In genomic region chr21:35052786-35053185, GRCh38 we compare ENCODE assay signal across 14 cellular contexts.
"Had no signal": no experiment of that assay in that cellular context is flagged by ENCODE, and none has a peak within 500 bp of the region (broad histone marks: within the 10 kb centered on the region; RNA-seq: fewer than 3 reads in every experiment).

No MANE protein-coding gene starts in this region.

- H3K36me3 ChIP-seq: heart right ventricle, neural progenitor cell, SJCRH30, upper lobe of left lung had no signal

- H3K27ac ChIP-seq: foreskin keratinocyte, neural progenitor cell, parathyroid adenoma had no signal

- DNase-seq: activated CD4-positive, alpha-beta T cell treated with anti-CD3 and anti-CD28 coated beads for 1 hour; activated CD8-positive, alpha-beta memory T cell treated with anti-CD3 and anti-CD28 coated beads, Interleukin-2, amount 50 U/mL, for 48 hours; activated CD8-positive, alpha-beta T cell treated with anti-CD3 and anti-CD28 coated beads for 36 hours; activated naive CD4-positive, alpha-beta T cell treated with anti-CD3 and anti-CD28 coated beads, Interleukin-2, amount 10 ng/mL, durations not matched to agents 7 days and 5 days; foreskin keratinocyte; heart right ventricle; mammary epithelial cell; T-helper 9 cell had no signal

- ATAC-seq: activated CD8-positive, alpha-beta T cell treated with anti-CD3 and anti-CD28 coated beads for 36 hours; foreskin keratinocyte; heart right ventricle; left lobe of liver had no signal

- H2AFZ ChIP-seq: neural progenitor cell, parathyroid adenoma had no signal

- H3K9me3 Mint-ChIP-seq: activated CD8-positive, alpha-beta T cell treated with anti-CD3 and anti-CD28 coated beads for 36 hours; activated naive CD4-positive, alpha-beta T cell treated with anti-CD3 and anti-CD28 coated beads, Interleukin-2, amount 10 ng/mL, durations not matched to agents 7 days and 5 days; neural progenitor cell had no signal

- H3K79me2 ChIP-seq: parathyroid adenoma had no signal

- H3K27me3 ChIP-seq: foreskin keratinocyte, neural progenitor cell, SJCRH30, upper lobe of left lung had no signal

- H3K4me2 ChIP-seq: neural progenitor cell had no signal

- H3K27me3 Mint-ChIP-seq: activated CD8-positive, alpha-beta T cell treated with anti-CD3 and anti-CD28 coated beads for 36 hours had no signal

- H3K9me3 ChIP-seq: heart right ventricle, SJCRH30, upper lobe of left lung had no signal

- H3K9ac ChIP-seq: neural progenitor cell, parathyroid adenoma had no signal

- H3K4me3 Mint-ChIP-seq: activated CD8-positive, alpha-beta T cell treated with anti-CD3 and anti-CD28 coated beads for 36 hours; activated naive CD4-positive, alpha-beta T cell treated with anti-CD3 and anti-CD28 coated beads, Interleukin-2, amount 10 ng/mL, durations not matched to agents 7 days and 5 days; neural progenitor cell had no signal

- H3K36me3 Mint-ChIP-seq: neural progenitor cell had no signal

- H3K27ac Mint-ChIP-seq: activated CD8-positive, alpha-beta T cell treated with anti-CD3 and anti-CD28 coated beads for 36 hours; activated naive CD4-positive, alpha-beta T cell treated with anti-CD3 and anti-CD28 coated beads, Interleukin-2, amount 10 ng/mL, durations not matched to agents 7 days and 5 days; neural progenitor cell had no signal

- H3K4me3 ChIP-seq: heart right ventricle, neural progenitor cell, SJCRH30, smooth muscle cell, upper lobe of left lung had no signal

- H3K4me1 ChIP-seq: parathyroid adenoma had no signal
